8 cellular contexts compared by ENCODE assay signal in genomic region chr21:39379986-39380891, GRCh38. TPM values are rescaled to one million over a fixed set of nuclear protein-coding genes. Genes with fewer than 3 reads are reported as not detected.
DNase-seq lines count a peak whose midpoint lies in the region; ATAC-seq, FAIRE-seq and TF ChIP-seq lines count a peak whose summit lies in the region.

No MANE protein-coding gene starts in this region.

- intact Hi-C loops in right cardiac atrium (cut with DNase I) (loop anchor here in 3 of 4 donors (2.0 to 10.0 kb wide), 2 partner anchors 65 kb away; partner anchors contain the start of gene BRWD1 (in 2 of the 3)), psoas muscle (cut with DNase I) (loop anchor here in 1 of 2 donors (2.0 to 10.0 kb wide), 3 partner anchors 29 to 195 kb away; partner anchors contain the start of genes LCA5L and PSMG1)

- peaks cover 2% of the 10 kb centered on the region for H3K4me1 ChIP-seq in right cardiac atrium (ENCODE audit: control insufficient read depth, insufficient read depth, low read length)
- peaks cover 10% of the 10 kb centered on the region for H3K4me1 ChIP-seq in psoas muscle

- peaks cover 7% of the 10 kb centered on the region for H3K27me3 Mint-ChIP-seq in T-helper 1 cell treated with Interleukin-12 subunit alpha and Interleukin-12 subunit beta and Interleukin-4 antibody, amounts not matched to agents 30 μg/mL and 1 μg/mL, for 36 hours (ENCODE audit: low read depth)

- peak; percentile 87 for DNase-seq in NCI-H1694 (lab: John Stamatoyannopoulos, UW)
- peak; percentile 98 to 99 (median 99) for DNase-seq in right cardiac atrium
- peak; percentile 97 to 99 for DNase-seq in psoas muscle
- DNase-seq in urothelium cell line (ENCODE audit: low spot score), result peak; percentile 73

- H3K4me1 Mint-ChIP-seq in T-helper 1 cell treated with Interleukin-12 subunit alpha and Interleukin-12 subunit beta and Interleukin-4 antibody, amounts not matched to agents 30 μg/mL and 1 μg/mL, for 36 hours (ENCODE audit: low read depth), result peaks cover 19% of the 10 kb centered on the region

- H3K9me3 ChIP-seq in right cardiac atrium (ENCODE audit: control insufficient read depth, low read length), result no peaks in the 10 kb centered on the region
- no peaks in the 10 kb centered on the region for H3K9me3 ChIP-seq in psoas muscle

- WGBS in right cardiac atrium, result under 1% methylated on average over 65 of the region's 65 CpGs
- 0 to 1% (median 0%) methylated on average over 65 of the region's 65 CpGs for WGBS in psoas muscle, 3 donors

- no peak for FAIRE-seq in urothelium cell line (lab: Jason Lieb, UNC)

- peak overlapping the region; percentile 58 for H3K4me3 ChIP-seq in right cardiac atrium (ENCODE audit: low read length)
- peak overlapping the region; percentile 89 for H3K4me3 ChIP-seq in psoas muscle

- H3K27me3 ChIP-seq in right cardiac atrium (ENCODE audit: control insufficient read depth, insufficient read depth), result no peaks in the 10 kb centered on the region
- no peaks in the 10 kb centered on the region for H3K27me3 ChIP-seq in psoas muscle (ENCODE audit: insufficient read depth in 3 of 3, low read length in 2 of 3)

- H3K27ac ChIP-seq in angular gyrus (ENCODE audit: low read depth, low read length) (peak overlapping the region; percentile 85), right cardiac atrium (ENCODE audit: low read length) (peak overlapping the region; percentile 78), psoas muscle (peak overlapping the region; percentile 92)

- peak overlapping the region; percentile 90 for H3K4me3 Mint-ChIP-seq in T-helper 1 cell treated with Interleukin-12 subunit alpha and Interleukin-12 subunit beta and Interleukin-4 antibody, amounts not matched to agents 30 μg/mL and 1 μg/mL, for 36 hours

- ATAC-seq in GM18498 (IDR thresholded peaks at IDR 0.05; ENCODE audit: unreplicated experiment) (peak; percentile 98), HG02885 (IDR thresholded peaks at IDR 0.05; ENCODE audit: poor library complexity, unreplicated experiment) (peak; percentile 98), right cardiac atrium (peak; percentile 99), psoas muscle (peak; percentile 99)

- no peak for TF ChIP-seq CTCF in psoas muscle (IDR thresholded peaks at IDR 0.05)

- peak overlapping the region; percentile 89 for H3K27ac Mint-ChIP-seq in T-helper 1 cell treated with Interleukin-12 subunit alpha and Interleukin-12 subunit beta and Interleukin-4 antibody, amounts not matched to agents 30 μg/mL and 1 μg/mL, for 36 hours

- H3K9me3 Mint-ChIP-seq in T-helper 1 cell treated with Interleukin-12 subunit alpha and Interleukin-12 subunit beta and Interleukin-4 antibody, amounts not matched to agents 30 μg/mL and 1 μg/mL, for 36 hours, result no peaks in the 10 kb centered on the region

- H3K36me3 Mint-ChIP-seq in T-helper 1 cell treated with Interleukin-12 subunit alpha and Interleukin-12 subunit beta and Interleukin-4 antibody, amounts not matched to agents 30 μg/mL and 1 μg/mL, for 36 hours (ENCODE audit: low read depth), result peaks cover 3% of the 10 kb centered on the region

- peaks cover 0 to 3% of the 10 kb centered on the region in 2 donors for H3K36me3 ChIP-seq in psoas muscle (ENCODE audit: insufficient read depth in 1 of 2, low read depth in 1 of 2)

RNA-seq across cellular contexts. Expression of gene HMGN1, which starts 31.4 kb away (rescaled TPM):
- total RNA-seq in right cardiac atrium (10 to 100 TPM; 66.5 to 84.6 (median 80.8) TPM), psoas muscle (10 to 100 TPM; 16.0 to 37.2 (median 20.6) TPM)
- polyA plus RNA-seq in right cardiac atrium (50.7 TPM), psoas muscle (10 to 100 TPM; 13.9 to 27.5 (median 17.7) TPM)

Comparison
In these comparisons a context has a peak if more than half of its experiments do, and no peak if none do; other contexts are left out.
1. Peak in every context shown above with its lines: DNase-seq, ATAC-seq, H3K4me3 ChIP-seq and H3K27ac ChIP-seq.